ENCODE assay signal across 1 cellular context in the genomic region with DNA sequence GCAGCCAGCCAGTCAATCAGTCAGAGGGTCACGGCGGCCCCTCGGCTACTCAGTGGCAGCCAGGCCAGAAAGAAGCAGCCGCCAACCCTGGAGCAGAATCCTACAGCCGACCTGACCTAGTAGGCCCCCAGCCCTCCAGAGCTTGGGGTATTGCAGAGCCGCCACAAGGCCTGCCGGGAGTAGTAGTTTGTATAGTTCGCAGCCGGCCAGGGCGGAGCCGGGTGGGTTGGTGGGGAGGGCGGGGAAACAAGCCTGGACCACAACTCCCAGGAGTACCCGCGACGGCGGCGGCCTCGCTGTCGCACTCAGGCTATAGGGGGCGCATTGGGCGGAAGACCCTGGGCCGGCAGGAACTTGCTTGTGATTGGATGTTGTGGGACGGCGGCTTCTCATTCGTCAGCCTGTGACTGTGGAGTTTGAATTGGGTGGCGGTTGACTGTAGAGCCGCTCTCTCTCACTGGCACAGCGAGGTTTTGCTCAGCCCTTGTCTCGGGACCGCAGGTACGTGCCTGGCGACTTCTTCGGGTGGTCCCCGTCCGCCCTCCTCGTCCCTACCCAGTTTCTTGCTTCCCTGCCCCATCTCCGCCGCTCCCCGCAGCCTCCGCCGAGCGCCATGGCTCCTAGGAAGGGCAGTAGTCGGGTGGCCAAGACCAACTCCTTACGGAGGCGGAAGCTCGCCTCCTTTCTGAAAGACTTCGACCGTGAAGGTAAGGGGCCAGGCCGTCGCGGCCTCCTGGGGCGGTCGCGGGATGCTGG.
TF ChIP-seq lines count a peak whose summit lies in the region.

A gene (plus strand): TSS at position 439 of the 756 bp plus-strand sequence. CDS start 175 bp downstream, at position 614.

TF ChIP-seq in SK-N-SH, 30 proteins besides CTCF, POLR2A, EP300 and RAD21 (continued from another document):
- TF ChIP-seq, protein P1, sequence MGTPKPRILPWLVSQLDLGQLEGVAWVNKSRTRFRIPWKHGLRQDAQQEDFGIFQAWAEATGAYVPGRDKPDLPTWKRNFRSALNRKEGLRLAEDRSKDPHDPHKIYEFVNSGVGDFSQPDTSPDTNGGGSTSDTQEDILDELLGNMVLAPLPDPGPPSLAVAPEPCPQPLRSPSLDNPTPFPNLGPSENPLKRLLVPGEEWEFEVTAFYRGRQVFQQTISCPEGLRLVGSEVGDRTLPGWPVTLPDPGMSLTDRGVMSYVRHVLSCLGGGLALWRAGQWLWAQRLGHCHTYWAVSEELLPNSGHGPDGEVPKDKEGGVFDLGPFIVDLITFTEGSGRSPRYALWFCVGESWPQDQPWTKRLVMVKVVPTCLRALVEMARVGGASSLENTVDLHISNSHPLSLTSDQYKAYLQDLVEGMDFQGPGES (IDR thresholded peaks at IDR 0.05; ENCODE audit: low read depth, low read length), result peak; percentile 31; the same call in 1 of the 2 replicates
- TF ChIP-seq, protein P2, sequence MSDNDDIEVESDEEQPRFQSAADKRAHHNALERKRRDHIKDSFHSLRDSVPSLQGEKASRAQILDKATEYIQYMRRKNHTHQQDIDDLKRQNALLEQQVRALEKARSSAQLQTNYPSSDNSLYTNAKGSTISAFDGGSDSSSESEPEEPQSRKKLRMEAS (IDR thresholded peaks at IDR 0.05; ENCODE audit: low read depth), result 0 out of 2 replicates have a peak, but pooled peaks have one; percentile 74
- TF ChIP-seq, protein P3, sequence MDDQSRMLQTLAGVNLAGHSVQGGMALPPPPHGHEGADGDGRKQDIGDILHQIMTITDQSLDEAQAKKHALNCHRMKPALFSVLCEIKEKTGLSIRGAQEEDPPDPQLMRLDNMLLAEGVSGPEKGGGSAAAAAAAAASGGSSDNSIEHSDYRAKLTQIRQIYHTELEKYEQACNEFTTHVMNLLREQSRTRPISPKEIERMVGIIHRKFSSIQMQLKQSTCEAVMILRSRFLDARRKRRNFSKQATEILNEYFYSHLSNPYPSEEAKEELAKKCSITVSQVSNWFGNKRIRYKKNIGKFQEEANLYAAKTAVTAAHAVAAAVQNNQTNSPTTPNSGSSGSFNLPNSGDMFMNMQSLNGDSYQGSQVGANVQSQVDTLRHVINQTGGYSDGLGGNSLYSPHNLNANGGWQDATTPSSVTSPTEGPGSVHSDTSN (IDR thresholded peaks at IDR 0.05), result no peak
- TF ChIP-seq FOXM1 (IDR thresholded peaks at IDR 0.05; ENCODE audit: low read depth), result peak; percentile 80
- TF ChIP-seq RCOR1 (IDR thresholded peaks at IDR 0.05; ENCODE audit: low read length), result no peak
- TF ChIP-seq, protein P4, sequence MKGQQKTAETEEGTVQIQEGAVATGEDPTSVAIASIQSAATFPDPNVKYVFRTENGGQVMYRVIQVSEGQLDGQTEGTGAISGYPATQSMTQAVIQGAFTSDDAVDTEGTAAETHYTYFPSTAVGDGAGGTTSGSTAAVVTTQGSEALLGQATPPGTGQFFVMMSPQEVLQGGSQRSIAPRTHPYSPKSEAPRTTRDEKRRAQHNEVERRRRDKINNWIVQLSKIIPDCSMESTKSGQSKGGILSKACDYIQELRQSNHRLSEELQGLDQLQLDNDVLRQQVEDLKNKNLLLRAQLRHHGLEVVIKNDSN (IDR thresholded peaks at IDR 0.05; ENCODE audit: borderline replicate concordance, low read depth), result no peak
- peak; percentile 83 for TF ChIP-seq ELF1 (IDR thresholded peaks at IDR 0.05)
- TF ChIP-seq RFX5 (IDR thresholded peaks at IDR 0.05; ENCODE audit: low read length), result peak; percentile 57; the same call in 1 of the 2 replicates
- no peak for TF ChIP-seq NFIC (IDR thresholded peaks at IDR 0.05; ENCODE audit: borderline replicate concordance)
